In the genomic region with DNA sequence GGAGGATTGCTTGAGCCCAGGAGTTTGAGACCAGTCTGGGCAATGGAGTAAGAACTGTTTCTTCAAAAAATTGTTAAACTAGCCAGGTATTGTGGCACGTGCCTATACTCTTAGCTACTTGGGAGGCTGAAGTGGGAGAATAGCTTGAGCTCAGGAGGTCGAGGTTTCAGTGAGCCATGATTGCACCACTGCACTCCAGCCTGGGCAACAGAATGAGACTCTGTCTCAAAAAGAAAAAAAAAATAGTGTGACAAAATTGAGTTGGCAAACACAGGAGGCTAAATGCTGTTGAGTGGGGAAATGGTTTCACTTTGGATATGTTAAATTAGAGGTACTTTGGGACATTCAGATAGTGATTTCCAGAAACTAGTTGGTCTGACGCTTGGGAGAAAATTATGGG, we compare ENCODE assay signal across 8 cellular contexts.
DNase-seq lines count a peak whose midpoint lies in the region; ATAC-seq and TF ChIP-seq lines count a peak whose summit lies in the region.
"Not testable (repeated sequence)": the region's sequence is repeated elsewhere in the genome, so short reads cannot be mapped to it uniquely, and the experiment has no call there.

No MANE protein-coding gene starts in this region.

- H3K4me3 ChIP-seq in Caco-2 (ENCODE audit: low read depth, low read length); heart right ventricle: not testable (repeated sequence)
- H3K4me3 ChIP-seq in ovary = peak overlapping the region; percentile 25
- peak overlapping the region in 1 of 4 donors; percentile 1 for H3K4me3 ChIP-seq in tibial nerve

- ATAC-seq in GM19455 (IDR thresholded peaks at IDR 0.05; ENCODE audit: unreplicated experiment) (peak; percentile 14), HG02763 (IDR thresholded peaks at IDR 0.05; ENCODE audit: unreplicated experiment) (peak; percentile 19), HG03280 (IDR thresholded peaks at IDR 0.05; ENCODE audit: unreplicated experiment) (peak; percentile 34)
- not testable (repeated sequence) for ATAC-seq in activated naive CD8-positive, alpha-beta T cell treated with anti-CD3 and anti-CD28 coated beads, Interleukin-2, amount 10 ng/mL, durations not matched to agents 7 days and 5 days (ENCODE audit: low read depth); heart right ventricle

- not testable (repeated sequence) for H3K9me3 ChIP-seq in Caco-2, heart right ventricle, ovary, tibial nerve

- H3K4me3 Mint-ChIP-seq in Caco-2 (ENCODE audit: unreplicated experiment) = not testable (repeated sequence)
- H3K4me3 Mint-ChIP-seq in activated naive CD8-positive, alpha-beta T cell treated with anti-CD3 and anti-CD28 coated beads, Interleukin-2, amount 10 ng/mL, durations not matched to agents 7 days and 5 days = peak overlapping the region; percentile 6

- intact Hi-C loops in Caco-2 (cut with micrococcal nuclease; ENCODE audit: unreplicated experiment); heart right ventricle (cut with DNase I): not testable (repeated sequence)
- intact Hi-C loops in ovary (cut with DNase I) = loop anchor here in 1 of 4 donors (2.0 kb wide), 1 partner anchor 20 kb away; no protein-coding TSS in a partner anchor

- WGBS in heart right ventricle, 2 donors = 41 to 45% methylated on average over 3 of the region's 3 CpGs
- WGBS in ovary, 3 donors = 35 to 55% (median 46%) methylated on average over 3 of the region's 3 CpGs
- WGBS in tibial nerve, 2 donors = 47 to 48% methylated on average over 3 of the region's 3 CpGs

- not testable (repeated sequence) for H3K9me3 Mint-ChIP-seq in Caco-2 (ENCODE audit: unreplicated experiment); activated naive CD8-positive, alpha-beta T cell treated with anti-CD3 and anti-CD28 coated beads, Interleukin-2, amount 10 ng/mL, durations not matched to agents 7 days and 5 days

- not testable (repeated sequence) for DNase-seq in Caco-2; activated naive CD8-positive, alpha-beta T cell treated with anti-CD3 and anti-CD28 coated beads, Interleukin-2, amount 10 ng/mL, durations not matched to agents 7 days and 5 days; heart right ventricle; ovary; tibial nerve (ENCODE audit: low spot score in 2 of 2)

- TF ChIP-seq POLR2A in ovary (IDR thresholded peaks at IDR 0.05); tibial nerve (IDR thresholded peaks at IDR 0.05): not testable (repeated sequence)

- H3K36me3 ChIP-seq in Caco-2 (ENCODE audit: control insufficient read depth, insufficient read depth, low read length); ovary; tibial nerve: not testable (repeated sequence)
- H3K36me3 ChIP-seq in heart right ventricle = peaks cover 0 to 11% (median 0%) of the 10 kb centered on the region in 9 donors

- TF ChIP-seq EP300 in ovary (IDR thresholded peaks at IDR 0.05); tibial nerve (IDR thresholded peaks at IDR 0.05): not testable (repeated sequence)

- not testable (repeated sequence) for H3K4me1 ChIP-seq in Caco-2; ovary (ENCODE audit: insufficient read depth)
- H3K4me1 ChIP-seq in heart right ventricle (peaks cover 3 to 79% (median 57%) of the 10 kb centered on the region in 9 donors), tibial nerve (peaks cover 0 to 49% (median 4%) of the 10 kb centered on the region in 4 donors)

- not testable (repeated sequence) for TF ChIP-seq CTCF in Caco-2 (IDR thresholded peaks at IDR 0.05; ENCODE audit: insufficient read depth in 1 of 2, low read depth in 1 of 2, low read length in 1 of 2, severe bottlenecking in 1 of 2, unreplicated experiment in 1 of 2); heart right ventricle (IDR thresholded peaks at IDR 0.05); ovary (IDR thresholded peaks at IDR 0.05); tibial nerve (IDR thresholded peaks at IDR 0.05)

- CTCF ChIA-PET in Caco-2 (lab: Charles Lee) = not testable (repeated sequence)

- not testable (repeated sequence) for BruUV-seq in Caco-2 (replicated peaks; lab: Mats Ljungman, UMichigan)

- H3K4me1 Mint-ChIP-seq in Caco-2 (ENCODE audit: low read depth, unreplicated experiment) = peaks cover 17% of the 10 kb centered on the region
- peaks cover 14% of the 10 kb centered on the region for H3K4me1 Mint-ChIP-seq in activated naive CD8-positive, alpha-beta T cell treated with anti-CD3 and anti-CD28 coated beads, Interleukin-2, amount 10 ng/mL, durations not matched to agents 7 days and 5 days

- H3K27ac ChIP-seq in heart right ventricle (peak overlapping the region; percentile 32 to 82 (median 72)), ovary (peak overlapping the region in 1 of 2 donors; percentile 38), tibial nerve (peak overlapping the region in 3 of 4 donors; percentile 41 to 88 (median 83))

- H3K36me3 Mint-ChIP-seq in Caco-2 (ENCODE audit: insufficient read depth, unreplicated experiment); activated naive CD8-positive, alpha-beta T cell treated with anti-CD3 and anti-CD28 coated beads, Interleukin-2, amount 10 ng/mL, durations not matched to agents 7 days and 5 days: not testable (repeated sequence)

- H3K27me3 ChIP-seq in Caco-2 (replicated peaks; ENCODE audit: control insufficient read depth, insufficient read depth, low read length); heart right ventricle; ovary; tibial nerve: not testable (repeated sequence)

- H3K27ac Mint-ChIP-seq in Caco-2 (ENCODE audit: unreplicated experiment) = peak overlapping the region; percentile 5
- not testable (repeated sequence) for H3K27ac Mint-ChIP-seq in activated naive CD8-positive, alpha-beta T cell treated with anti-CD3 and anti-CD28 coated beads, Interleukin-2, amount 10 ng/mL, durations not matched to agents 7 days and 5 days

- not testable (repeated sequence) for H3K27me3 Mint-ChIP-seq in Caco-2 (ENCODE audit: insufficient read depth, unreplicated experiment); activated naive CD8-positive, alpha-beta T cell treated with anti-CD3 and anti-CD28 coated beads, Interleukin-2, amount 10 ng/mL, durations not matched to agents 7 days and 5 days

- POLR2A ChIA-PET in Caco-2 (lab: Charles Lee); activated naive CD8-positive, alpha-beta T cell treated with anti-CD3 and anti-CD28 coated beads, Interleukin-2, amount 10 ng/mL, durations not matched to agents 7 days and 5 days (lab: Charles Lee): not testable (repeated sequence)
